In genomic region chr12:42422785-42423184, GRCh38 we compare ENCODE assay signal across 15 cellular contexts.
DNase-seq lines count a peak whose midpoint lies in the region; ATAC-seq, FAIRE-seq and TF ChIP-seq lines count a peak whose summit lies in the region.
"Had no signal": no experiment of that assay in that cellular context is flagged by ENCODE, and none has a peak within 500 bp of the region (broad histone marks: within the 10 kb centered on the region; RNA-seq: fewer than 3 reads in every experiment).

No MANE protein-coding gene starts in this region.

- H4K20me1 ChIP-seq in fibroblast of lung (ENCODE audit: control insufficient read depth, extremely low read depth, insufficient read depth, low read length): no peaks in the 10 kb centered on the region

- no peak for TF ChIP-seq CTCF in GM10266 (IDR thresholded peaks at IDR 0.05; ENCODE audit: control insufficient read depth, insufficient read depth, low read depth, missing control alignments)
- TF ChIP-seq CTCF in fibroblast of lung (conservative IDR thresholded peaks at IDR 0.05 in 1 of 2, IDR thresholded peaks at IDR 0.05 in 1 of 2; ENCODE audit: low read depth in 1 of 2, low read length in 2 of 2): no peak
- TF ChIP-seq CTCF in colonic mucosa (IDR thresholded peaks at IDR 0.05): no peak

- H3K4me3 ChIP-seq in fibroblast of lung (replicated peaks in 1 of 4; ENCODE audit: control extremely low read depth in 1 of 4, insufficient read depth in 1 of 4, low read depth in 3 of 4, low read length in 4 of 4): no peak overlapping the region
- no peak overlapping the region for H3K4me3 ChIP-seq in colonic mucosa
- H3K4me3 ChIP-seq: cardiac muscle cell, gastrocnemius medialis, neural progenitor cell, tibial nerve had no signal

- peak overlapping the region; percentile 62 for H3K4me2 ChIP-seq in fibroblast of lung (ENCODE audit: extremely low read depth, insufficient read depth, low read length)
- H3K4me2 ChIP-seq: neural progenitor cell had no signal

- H3K27ac ChIP-seq in fibroblast of lung (ENCODE audit: insufficient read depth, low read length) (peak overlapping the region; percentile 18), colonic mucosa (no peak overlapping the region)
- H3K27ac ChIP-seq: cardiac muscle cell, neural progenitor cell had no signal

- peaks cover 2% of the 10 kb centered on the region for H3K36me3 ChIP-seq in fibroblast of lung (ENCODE audit: control insufficient read depth, insufficient read depth, low read length)
- H3K36me3 ChIP-seq in colonic mucosa: no peaks in the 10 kb centered on the region
- H3K36me3 ChIP-seq: cardiac muscle cell, gastrocnemius medialis, tibial nerve had no signal

- no peaks in the 10 kb centered on the region for H3K4me1 ChIP-seq in fibroblast of lung (ENCODE audit: control insufficient read depth, extremely low read depth, insufficient read depth, low read length)
- no peaks in the 10 kb centered on the region for H3K4me1 ChIP-seq in colonic mucosa

- H3K9ac ChIP-seq in fibroblast of lung (ENCODE audit: insufficient read depth, low read length): no peak overlapping the region
- H3K9ac ChIP-seq in colonic mucosa (ENCODE audit: low read depth in 2 of 2, low read length in 2 of 2): no peak overlapping the region
- H3K9ac ChIP-seq: neural progenitor cell had no signal

- peak; percentile 13 for DNase-seq in GM10266 (ENCODE audit: extremely low spot score)
- no peak for DNase-seq in GM19239 (ENCODE audit: insufficient read length, low spot score)
- no peak for DNase-seq in fibroblast of lung (ENCODE audit: low read depth in 2 of 2)
- DNase-seq in stimulated activated CD4-positive, alpha-beta T cell treated with anti-CD3 and anti-CD28 coated beads, Interleukin-4, amount 100 ng/mL, for 24 hours: no peak
- no peak for DNase-seq in colonic mucosa
- DNase-seq in cortex of kidney (lab: John Stamatoyannopoulos, UW): no peak
- DNase-seq: activated naive CD4-positive, alpha-beta T cell treated with anti-CD3 and anti-CD28 coated beads, Interleukin-2, amount 50 U/mL, for 16 hours; gastrocnemius medialis; NCI-H2171 treated with DMSO at 0.1 percent for 48 hours; stimulated activated CD4-positive, alpha-beta T cell treated with anti-CD3 and anti-CD28 coated beads, Interleukin-2, amount 100 ng/mL, for 48 hours had no signal

- intact Hi-C loops in colonic mucosa (cut with DNase I): no loop called here

- H3K9me3 ChIP-seq in fibroblast of lung (ENCODE audit: control insufficient read depth, insufficient read depth, low read depth, low read length) (no peaks in the 10 kb centered on the region), colonic mucosa (no peaks in the 10 kb centered on the region)
- H3K9me3 ChIP-seq: gastrocnemius medialis, tibial nerve had no signal

- ATAC-seq in HG03354 (IDR thresholded peaks at IDR 0.05; ENCODE audit: poor library complexity, severe bottlenecking, unreplicated experiment) (peak; percentile 56), HG03139 (IDR thresholded peaks at IDR 0.05; ENCODE audit: unreplicated experiment) (no peak)

- H3K27me3 ChIP-seq in fibroblast of lung (ENCODE audit: control insufficient read depth, insufficient read depth, low read length) (no peaks in the 10 kb centered on the region), colonic mucosa (no peaks in the 10 kb centered on the region)
- H3K27me3 ChIP-seq: cardiac muscle cell, gastrocnemius medialis, neural progenitor cell, tibial nerve had no signal

- no peak overlapping the region for H2AFZ ChIP-seq in fibroblast of lung (ENCODE audit: low read length)
- H2AFZ ChIP-seq: neural progenitor cell had no signal

- FAIRE-seq in GM19239 (lab: Jason Lieb, UNC): peak; percentile 79

- no peaks in the 10 kb centered on the region for H3K79me2 ChIP-seq in fibroblast of lung (ENCODE audit: control insufficient read depth, insufficient read depth, low read length)
